Comparison of ENCODE assay signal across 17 cellular contexts in the genomic region with DNA sequence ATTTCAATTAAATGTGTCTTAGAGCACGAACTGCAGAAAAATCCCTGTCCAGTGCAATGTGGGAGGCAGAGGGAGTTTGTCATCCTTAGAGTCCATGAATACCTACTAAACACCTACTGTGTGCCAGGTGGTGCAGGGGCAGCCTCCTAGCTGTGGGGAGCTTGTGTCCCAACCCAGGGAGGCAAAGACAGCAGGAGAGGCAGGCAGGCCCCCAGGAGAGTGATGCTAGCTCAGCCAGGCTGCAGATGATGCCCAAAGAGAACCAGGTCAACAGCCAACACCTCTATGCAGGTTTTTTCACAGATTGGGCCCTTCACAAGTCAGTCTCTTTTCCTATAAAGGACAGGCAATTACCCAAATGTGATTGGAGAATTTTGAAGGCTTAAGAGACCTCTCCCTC.
A peak's percentile ranks its signal among the peaks of the same experiment; 100 is the strongest.
DNase-seq lines count a peak whose midpoint lies in the region; ATAC-seq and TF ChIP-seq lines count a peak whose summit lies in the region.
"Had no signal": no experiment of that assay in that cellular context is flagged by ENCODE, and none has a peak within 500 bp of the region (broad histone marks: within the 10 kb centered on the region; RNA-seq: fewer than 3 reads in every experiment).

No MANE protein-coding gene starts in this region.

- H3K36me3 ChIP-seq in Karpas-422 (ENCODE audit: insufficient read depth, low read length) (no peaks in the 10 kb centered on the region; the same call in 1 of the 2 replicates), tibial nerve (no peaks in the 10 kb centered on the region)
- H3K36me3 ChIP-seq: BE2C had no signal

- H3K27ac ChIP-seq in Karpas-422 (ENCODE audit: low read length) (peak overlapping the region; percentile 49), coronary artery (no peak overlapping the region), temporal lobe (ENCODE audit: low read depth, low read length) (peak overlapping the region; percentile 76), tibial nerve (no peak overlapping the region)

- H3K9me3 ChIP-seq in Karpas-422 (ENCODE audit: low read length) (no peaks in the 10 kb centered on the region), tibial nerve (peaks cover 0 to 3% (median 0%) of the 10 kb centered on the region in 4 donors)
- H3K9me3 ChIP-seq: BE2C had no signal

- H3K27me3 ChIP-seq in Karpas-422 (ENCODE audit: low read length): no peaks in the 10 kb centered on the region
- no peaks in the 10 kb centered on the region for H3K27me3 ChIP-seq in tibial nerve

- H3K4me1 ChIP-seq in Karpas-422 (ENCODE audit: low read length) (peaks cover 81% of the 10 kb centered on the region), tibial nerve (no peaks in the 10 kb centered on the region)
- H3K4me1 ChIP-seq: BE2C had no signal

- H3K4me3 ChIP-seq in Karpas-422 (ENCODE audit: low read length): no peak overlapping the region
- H3K4me3 ChIP-seq in coronary artery: no peak overlapping the region
- no peak overlapping the region for H3K4me3 ChIP-seq in tibial nerve

- DNase-seq in Karpas-422 (no peak), coronary artery (ENCODE audit: low spot score) (peak; percentile 59), left lobe of liver (ENCODE audit: low spot score) (peak; percentile 26), left ventricle myocardium superior (no peak), tibial nerve (ENCODE audit: low spot score in 2 of 2) (no peak)
- DNase-seq: ACHN; BE2C; C1 segment of cervical spinal cord; CD4-positive, CD25-positive, alpha-beta regulatory T cell; CD8-positive, alpha-beta memory T cell; COR-L47; GOT3; H7; IMR-90 had no signal

- intact Hi-C loops in left ventricle myocardium superior (cut with micrococcal nuclease): no loop called here

- peak overlapping the region; percentile 60 for H3K4me2 ChIP-seq in Karpas-422 (ENCODE audit: low read depth, low read length, poor library complexity, severe bottlenecking)

- no peak for TF ChIP-seq POLR2A in tibial nerve (IDR thresholded peaks at IDR 0.05)

- no peaks in the 10 kb centered on the region for H3K9me2 ChIP-seq in Karpas-422 (replicated peaks; ENCODE audit: insufficient read depth, low read length)

- H3K9ac ChIP-seq in Karpas-422 (ENCODE audit: low read length): no peak overlapping the region

- TF ChIP-seq CTCF in coronary artery (IDR thresholded peaks at IDR 0.05): no peak
- TF ChIP-seq CTCF in tibial nerve (IDR thresholded peaks at IDR 0.05): no peak

- WGBS in tibial nerve, 2 donors: 23 to 44% methylated on average over 1 of the region's 1 CpG

- no peak overlapping the region for H2AFZ ChIP-seq in Karpas-422 (ENCODE audit: low read length)

- TF ChIP-seq EP300 in tibial nerve (IDR thresholded peaks at IDR 0.05): no peak

- no peaks in the 10 kb centered on the region for H3K79me2 ChIP-seq in Karpas-422 (ENCODE audit: low read length)

- ATAC-seq in left lobe of liver (no peak), left ventricle myocardium superior (no peak), GM19452 (IDR thresholded peaks at IDR 0.05; ENCODE audit: unreplicated experiment) (no peak)
- ATAC-seq: HCT116 had no signal

- no peaks in the 10 kb centered on the region for H4K20me1 ChIP-seq in Karpas-422 (ENCODE audit: insufficient read depth, low read depth, low read length)

Comparison
In these comparisons a context has a peak if more than half of its experiments do, and no peak if none do; other contexts are left out.
1. DNase-seq: peak in coronary artery (single experiment) and left lobe of liver (single experiment); none in Karpas-422 (single experiment), left ventricle myocardium superior (single experiment) and tibial nerve (0 of 2).
2. H3K27ac ChIP-seq: peak in Karpas-422 (single experiment) and temporal lobe (single experiment); none in coronary artery (0 of 2) and tibial nerve (0 of 4).